Comparison of ENCODE assay signal across 10 cellular contexts in the genomic region with DNA sequence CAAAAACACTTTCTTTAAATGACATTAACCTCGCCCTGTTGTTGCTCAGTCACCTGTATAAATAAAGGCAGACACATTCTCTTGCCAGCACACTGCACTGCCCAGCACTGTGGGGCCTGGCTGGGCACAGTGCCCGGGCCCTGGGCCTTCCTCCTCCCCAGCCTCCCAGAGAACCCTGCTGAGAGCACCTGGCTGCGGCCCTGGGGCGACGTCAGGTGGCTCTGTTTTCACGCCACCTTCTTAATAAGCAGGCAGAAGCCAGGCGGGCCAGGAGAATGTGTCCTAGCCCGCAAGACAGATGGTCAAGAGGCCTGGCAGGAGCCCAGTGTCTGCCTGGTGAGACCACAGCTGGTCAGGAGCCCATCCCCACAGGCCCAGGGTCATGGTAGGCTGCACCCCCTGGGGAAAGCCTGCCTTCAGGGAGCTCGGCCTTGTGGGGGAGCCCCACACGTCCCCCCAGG. TPM values are rescaled to one million over a fixed set of nuclear protein-coding genes. Genes with fewer than 3 reads are reported as not detected.
A peak's percentile ranks its signal among the peaks of the same experiment; 100 is the strongest.
DNase-seq lines count a peak whose midpoint lies in the region; ATAC-seq, FAIRE-seq and TF ChIP-seq lines count a peak whose summit lies in the region.
"Had no signal": no experiment of that assay in that cellular context is flagged by ENCODE, and none has a peak within 500 bp of the region (broad histone marks: within the 10 kb centered on the region; RNA-seq: fewer than 3 reads in every experiment).

No MANE protein-coding gene starts in this region.

- no peaks in the 10 kb centered on the region for H3K27me3 ChIP-seq in RWPE2 (ENCODE audit: insufficient read depth, poor library complexity, severe bottlenecking)

- FAIRE-seq in A549 (lab: Jason Lieb, UNC): no peak

- no peak for TF ChIP-seq EP300 in A549 (IDR thresholded peaks at IDR 0.05)

- no peak for TF ChIP-seq POLR2A in A549 (IDR thresholded peaks at IDR 0.05; ENCODE audit: low read length)

- H3K27ac ChIP-seq in A549 (peak overlapping the region; percentile 73 to 87), RWPE2 (ENCODE audit: poor library complexity, severe bottlenecking) (no peak overlapping the region), OCI-LY7 (ENCODE audit: low read depth, low read length, poor library complexity, severe bottlenecking) (no peak overlapping the region)

- POLR2A ChIA-PET in A549 (lab: Yijun Ruan, JAX): no interaction called here
- POLR2A ChIA-PET in OCI-LY7 (lab: Charles Lee): no interaction called here

- H3K4me3 ChIP-seq in A549 (no peak overlapping the region), RWPE2 (ENCODE audit: severe bottlenecking) (no peak overlapping the region), OCI-LY7 (ENCODE audit: low read depth, low read length, poor library complexity, severe bottlenecking) (no peak overlapping the region)

- intact Hi-C loops in OCI-LY7 (cut with micrococcal nuclease; ENCODE audit: unreplicated experiment): no loop called here

- ATAC-seq in A549: peak in 1 of 2 experiments; percentile 18; a peak in 3 of 6 replicates
- ATAC-seq in RWPE2 (ENCODE audit: low read depth): peak; percentile 34; the same call in 2 of the 3 replicates
- peak; percentile 50 for ATAC-seq in left lobe of liver
- no peak for ATAC-seq in GM18907 (IDR thresholded peaks at IDR 0.05; ENCODE audit: unreplicated experiment)

- TF ChIP-seq RAD21 in A549 (conservative IDR thresholded peaks at IDR 0.05 in 1 of 2, IDR thresholded peaks at IDR 0.05 in 1 of 2): no peak

- CTCF ChIA-PET in A549 (lab: Yijun Ruan, JAX): interaction anchor here (0.9 to 8.5 kb wide), 18 partner anchors 10 to 211 kb away, joined by 3 to 113 read pairs (median 6); no protein-coding TSS in a partner anchor
- CTCF ChIA-PET in OCI-LY7 (lab: Charles Lee; ENCODE audit: unreplicated experiment): no interaction called here

- no TSS peak for BruUV-seq in OCI-LY7 (replicated peaks; lab: Mats Ljungman, UMichigan)

- H3K9me3 ChIP-seq in A549 (no peaks in the 10 kb centered on the region), RWPE2 (ENCODE audit: severe bottlenecking) (no peaks in the 10 kb centered on the region), OCI-LY7 (ENCODE audit: low read length) (no peaks in the 10 kb centered on the region)

- DNase-seq in A549 (ENCODE audit: low read depth in 1 of 2, low spot score in 1 of 2) (peak in 1 of 2 experiments; percentile 52), NCI-H1105 (lab: John Stamatoyannopoulos, UW) (peak; percentile 93), RWPE2 (ENCODE audit: low spot score) (no peak), left lobe of liver (ENCODE audit: low spot score) (peak; percentile 91), GM10266 (ENCODE audit: extremely low spot score) (no peak), OCI-LY7 (ENCODE audit: low spot score) (no peak), ureter (ENCODE audit: low spot score) (no peak)
- DNase-seq: stimulated activated CD8-positive, alpha-beta memory T cell treated with anti-CD3 and anti-CD28 coated beads, Interleukin-4, amount 100 ng/mL, for 48 hours had no signal

- H3K4me1 ChIP-seq in A549: peaks cover 78% of the 10 kb centered on the region
- H3K4me1 ChIP-seq in RWPE2 (ENCODE audit: insufficient read depth, poor library complexity, severe bottlenecking): peaks cover 14% of the 10 kb centered on the region
- H3K4me1 ChIP-seq in OCI-LY7 (ENCODE audit: insufficient read depth, low read length, poor library complexity, severe bottlenecking): no peaks in the 10 kb centered on the region

- H3K9me2 ChIP-seq in OCI-LY7 (ENCODE audit: insufficient read depth, low read length): no peaks in the 10 kb centered on the region

- WGBS in A549 (ENCODE audit: missing lambda C conversion rate): 11% methylated on average over 10 of the region's 10 CpGs

- no peaks in the 10 kb centered on the region for H3K79me2 ChIP-seq in OCI-LY7 (ENCODE audit: insufficient read depth, low read depth, low read length)

- no peaks in the 10 kb centered on the region for H4K20me1 ChIP-seq in OCI-LY7 (ENCODE audit: insufficient read depth, low read length)

- H3K36me3 ChIP-seq in RWPE2 (ENCODE audit: low read depth) (no peaks in the 10 kb centered on the region), OCI-LY7 (ENCODE audit: insufficient read depth, low read length) (no peaks in the 10 kb centered on the region)

- no peak for TF ChIP-seq CTCF in A549 (IDR thresholded peaks at IDR 0.05)
- TF ChIP-seq CTCF in RWPE2 (IDR thresholded peaks at IDR 0.05; ENCODE audit: poor library complexity, severe bottlenecking): no peak
- no peak for TF ChIP-seq CTCF in GM10266 (IDR thresholded peaks at IDR 0.05; ENCODE audit: control insufficient read depth, insufficient read depth, low read depth, missing control alignments)
- no peak for TF ChIP-seq CTCF in OCI-LY7 (conservative IDR thresholded peaks at IDR 0.05; ENCODE audit: low read length)

- no peak overlapping the region for H2AFZ ChIP-seq in OCI-LY7 (ENCODE audit: low read length)

- H3K4me2 ChIP-seq in A549 (peak overlapping the region; percentile 86), OCI-LY7 (ENCODE audit: low read length) (no peak overlapping the region)

TF ChIP-seq in A549, 52 proteins besides CTCF, POLR2A, EP300 and RAD21:
- TF ChIP-seq, protein P1, sequence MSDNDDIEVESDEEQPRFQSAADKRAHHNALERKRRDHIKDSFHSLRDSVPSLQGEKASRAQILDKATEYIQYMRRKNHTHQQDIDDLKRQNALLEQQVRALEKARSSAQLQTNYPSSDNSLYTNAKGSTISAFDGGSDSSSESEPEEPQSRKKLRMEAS (IDR thresholded peaks at IDR 0.05): peak; percentile 47; the same call in 1 of the 2 replicates
- TF ChIP-seq HDAC2 (IDR thresholded peaks at IDR 0.05) (no peak), GATA3 (IDR thresholded peaks at IDR 0.05; ENCODE audit: borderline replicate concordance) (peak; percentile 18; the same call in 1 of the 2 replicates)

RNA-seq across cellular contexts. Expression of a gene that starts 8.2 kb away (rescaled TPM):
- polyA plus RNA-seq in A549 (2011; rRNA removed) (32.3 and 38.6 TPM in 2 replicates), A549 (2017; fragmentation: RNase III; extraction: RNeasy Plus Mini Kit Qiagen cat#74134 plus additional on column Dnase treatment) (44.3 to 49.5 TPM (median 46.3 TPM) in 3 replicates)
- polyA plus RNA-seq in A549 (2012; cell fraction: cytosol; rRNA removed): 56.2 and 86.6 TPM in 2 replicates
- 85.4 and 94.9 TPM in 2 replicates for polyA plus RNA-seq in A549 (2012; cell fraction: nucleus; rRNA removed)
- polyA minus RNA-seq in A549 (2011; rRNA and poly(A)+ RNA removed): 39.4 and 43.6 TPM in 2 replicates
- total RNA-seq in left lobe of liver (213 TPM), OCI-LY7 (2022) (15.2 and 18.3 TPM in 2 replicates), ureter (52.2 TPM)
- total RNA-seq in OCI-LY7 (2014; rRNA removed; shearing (Covaris generic)): 20.8 and 29.6 TPM in 2 replicates

RNA-seq across cellular contexts. Expression of a gene that starts 16.9 kb away (rescaled TPM):
- polyA plus RNA-seq in A549 (2011; rRNA removed) (6.7 and 8.8 TPM in 2 replicates), A549 (2017; fragmentation: RNase III; extraction: RNeasy Plus Mini Kit Qiagen cat#74134 plus additional on column Dnase treatment) (6.0 to 8.2 TPM (median 6.7 TPM) in 3 replicates)
- polyA plus RNA-seq in A549 (2012; cell fraction: cytosol; rRNA removed): 15.7 and 24.3 TPM in 2 replicates
- polyA plus RNA-seq in A549 (2012; cell fraction: nucleus; rRNA removed): 36.4 and 49.4 TPM in 2 replicates
- 4.8 and 7.3 TPM in 2 replicates for polyA minus RNA-seq in A549 (2011; rRNA and poly(A)+ RNA removed)
- total RNA-seq in left lobe of liver (3.0 TPM), OCI-LY7 (2022) (0.30 and 0.74 TPM in 2 replicates), ureter (6.6 TPM)
- 13.3 and 13.9 TPM in 2 replicates for total RNA-seq in OCI-LY7 (2014; rRNA removed; shearing (Covaris generic))

RNA-seq across cellular contexts. Expression of a gene that starts 32.7 kb away (rescaled TPM):
- polyA plus RNA-seq in A549 (2011; rRNA removed) (15.3 and 19.9 TPM in 2 replicates), A549 (2017; fragmentation: RNase III; extraction: RNeasy Plus Mini Kit Qiagen cat#74134 plus additional on column Dnase treatment) (28.9 to 34.4 TPM (median 32.3 TPM) in 3 replicates)
- polyA plus RNA-seq in A549 (2012; cell fraction: cytosol; rRNA removed): 49.6 and 71.8 TPM in 2 replicates
- polyA plus RNA-seq in A549 (2012; cell fraction: nucleus; rRNA removed): 70.7 and 117 TPM in 2 replicates
- polyA minus RNA-seq in A549 (2011; rRNA and poly(A)+ RNA removed): 3.1 and 5.9 TPM in 2 replicates
- total RNA-seq in left lobe of liver (42.3 TPM), OCI-LY7 (2022) (not detected in 2 replicates), ureter (109 TPM)
- not detected in 2 replicates for total RNA-seq in OCI-LY7 (2014; rRNA removed; shearing (Covaris generic))

RNA-seq across cellular contexts. Expression of a gene that starts 47.3 kb away (rescaled TPM):
- not detected in 2 replicates for polyA plus RNA-seq in A549 (2011; rRNA removed)
- polyA plus RNA-seq in A549 (2012; cell fraction: cytosol; rRNA removed): not detected in 2 replicates
- not detected in 2 replicates for polyA plus RNA-seq in A549 (2012; cell fraction: nucleus; rRNA removed)
- polyA plus RNA-seq in A549 (2017; fragmentation: RNase III; extraction: RNeasy Plus Mini Kit Qiagen cat#74134 plus additional on column Dnase treatment): not detected in 3 replicates
- polyA minus RNA-seq in A549 (2011; rRNA and poly(A)+ RNA removed): not detected in 2 replicates
- 0.15 TPM for total RNA-seq in left lobe of liver
- not detected in 2 replicates for total RNA-seq in OCI-LY7 (2014; rRNA removed; shearing (Covaris generic))
- not detected in 2 replicates for total RNA-seq in OCI-LY7 (2022)
- total RNA-seq in ureter: 40.6 TPM

RNA-seq across cellular contexts. Expression of a gene that starts 52.9 kb away (rescaled TPM):
- polyA plus RNA-seq in A549 (2011; rRNA removed) (not detected in 2 replicates), A549 (2017; fragmentation: RNase III; extraction: RNeasy Plus Mini Kit Qiagen cat#74134 plus additional on column Dnase treatment) (not detected in 3 replicates)
- not detected in 2 replicates for polyA plus RNA-seq in A549 (2012; cell fraction: cytosol; rRNA removed)
- polyA plus RNA-seq in A549 (2012; cell fraction: nucleus; rRNA removed): not detected in 2 replicates
- not detected in 2 replicates for polyA minus RNA-seq in A549 (2011; rRNA and poly(A)+ RNA removed)
- total RNA-seq in left lobe of liver (not detected), OCI-LY7 (2022) (not detected in 2 replicates), ureter (62.8 TPM)
- not detected in 2 replicates for total RNA-seq in OCI-LY7 (2014; rRNA removed; shearing (Covaris generic))
- total RNA-seq: pulmonary artery endothelial cell had no signal

Comparison
In these comparisons a context has a peak if more than half of its experiments do, and no peak if none do; other contexts are left out.
1. DNase-seq: peak in NCI-H1105 (single experiment) and left lobe of liver (single experiment); none in RWPE2 (single experiment), GM10266 (single experiment), OCI-LY7 (single experiment) and ureter (single experiment).
2. H3K27ac ChIP-seq: peak in A549 (2 of 2); none in RWPE2 (single experiment) and OCI-LY7 (single experiment).
3. RNA of a gene that starts 32.7 kb away (total RNA-seq): 109 TPM in ureter (single experiment) and 42.3 TPM in left lobe of liver (single experiment); not detected in OCI-LY7; every median in the first group is over 10 times any median in the second.